Comparison of ENCODE assay signal across 24 cellular contexts in the genomic region with DNA sequence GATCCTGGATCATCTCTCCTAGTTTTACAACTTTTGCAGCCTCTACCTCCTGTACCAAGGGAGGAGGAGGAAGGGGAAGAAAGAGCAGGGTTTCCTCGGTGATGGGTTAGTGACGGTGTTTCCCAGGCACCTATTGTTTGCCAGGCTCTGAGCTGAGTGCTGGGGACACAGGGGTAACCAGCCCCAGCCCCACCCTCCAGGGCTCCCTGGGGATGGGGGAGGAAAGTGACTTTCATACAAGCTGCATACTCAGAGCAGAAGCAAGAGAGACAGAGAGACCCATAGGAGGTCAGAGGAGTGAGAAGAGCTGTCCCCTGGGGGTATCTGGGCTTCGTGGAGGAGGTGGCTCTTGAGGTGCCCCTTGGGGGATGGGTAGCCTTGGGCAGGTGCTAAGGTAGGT.
DNase-seq lines count a peak whose midpoint lies in the region; ATAC-seq and TF ChIP-seq lines count a peak whose summit lies in the region.
"Had no signal": no experiment of that assay in that cellular context is flagged by ENCODE, and none has a peak within 500 bp of the region (broad histone marks: within the 10 kb centered on the region; RNA-seq: fewer than 3 reads in every experiment).

No MANE protein-coding gene starts in this region.

- no peak overlapping the region for H3K27ac Mint-ChIP-seq in activated naive CD4-positive, alpha-beta T cell treated with anti-CD3 and anti-CD28 coated beads for 36 hours
- H3K27ac Mint-ChIP-seq in GM23338 = no peak overlapping the region
- peak overlapping the region; percentile 95 for H3K27ac Mint-ChIP-seq in stimulated activated naive B cell treated with anti-CD40 and anti-IgM and Interleukin-4, amounts not matched to agents 10 μg/mL and 1 μg/mL and 100 μg/mL, for 72 hours
- H3K27ac Mint-ChIP-seq: activated naive CD4-positive, alpha-beta T cell treated with anti-CD3 and anti-CD28 coated beads, Interleukin-2, amount 10 ng/mL, durations not matched to agents 7 days and 5 days; CD4-positive, CD25-positive, alpha-beta regulatory T cell had no signal

- no peaks in the 10 kb centered on the region; the same call in 1 of the 2 replicates for H4K20me1 ChIP-seq in GM23338 (replicated peaks; ENCODE audit: insufficient read depth)
- H4K20me1 ChIP-seq in OCI-LY3 (ENCODE audit: insufficient read depth, low read length) = no peaks in the 10 kb centered on the region

- no peak overlapping the region for H2AFZ ChIP-seq in GM23338
- 0 out of 2 replicates have a peak overlapping the region, but pooled peaks have one; percentile 37 for H2AFZ ChIP-seq in OCI-LY3 (ENCODE audit: low read depth, low read length)
- H2AFZ ChIP-seq: PC-9 had no signal

- peaks cover 9% of the 10 kb centered on the region for H3K27me3 Mint-ChIP-seq in activated naive CD4-positive, alpha-beta T cell treated with anti-CD3 and anti-CD28 coated beads for 36 hours (ENCODE audit: low read depth)
- H3K27me3 Mint-ChIP-seq in GM23338 (ENCODE audit: insufficient read depth, low read depth, poor library complexity) = peaks cover 7% of the 10 kb centered on the region
- H3K27me3 Mint-ChIP-seq in stimulated activated naive B cell treated with anti-CD40 and anti-IgM and Interleukin-4, amounts not matched to agents 10 μg/mL and 1 μg/mL and 100 μg/mL, for 72 hours = peaks cover 0 to 6% of the 10 kb centered on the region in 2 donors
- H3K27me3 Mint-ChIP-seq: CD4-positive, CD25-positive, alpha-beta regulatory T cell had no signal

- peak; percentile 14 for DNase-seq in activated naive CD4-positive, alpha-beta T cell treated with anti-CD3 and anti-CD28 coated beads for 36 hours
- no peak for DNase-seq in activated naive CD4-positive, alpha-beta T cell treated with anti-CD3 and anti-CD28 coated beads, Interleukin-2, amount 50 U/mL, for 16 hours
- DNase-seq in GM23338 (ENCODE audit: low spot score) (no peak), HK-2 (ENCODE audit: unreplicated experiment) (no peak), NCI-H2227 treated with DMSO at 0.1 percent for 48 hours (lab: John Stamatoyannopoulos, UW) (no peak)
- DNase-seq in stimulated activated naive B cell treated with anti-CD40 and anti-IgM and Interleukin-4, amounts not matched to agents 10 μg/mL and 1 μg/mL and 100 μg/mL, for 72 hours = peak; percentile 90
- DNase-seq: activated CD4-positive, alpha-beta T cell treated with anti-CD3 and anti-CD28 coated beads, Interleukin-2, amount 50 U/mL, for 48 hours; activated naive CD4-positive, alpha-beta T cell treated with anti-CD3 and anti-CD28 coated beads, Interleukin-2, amount 10 ng/mL, durations not matched to agents 7 days and 5 days; activated T-cell treated with anti-CD3 and anti-CD28 coated beads for 4 hours; CD4-positive, CD25-positive, alpha-beta regulatory T cell; effector memory CD4-positive, alpha-beta T cell; H7; Karpas-422; left colon; NCI-H1048; NCI-H2081 treated with DMSO at 0.1 percent for 48 hours; PC-9; psoas muscle; small intestine; stimulated activated CD4-positive, alpha-beta T cell treated with anti-CD3 and anti-CD28 coated beads, Interleukin-4, amount 100 ng/mL, for 1 hour; T-helper 1 cell; uterus had no signal

- no peak overlapping the region for H3K4me3 Mint-ChIP-seq in activated naive CD4-positive, alpha-beta T cell treated with anti-CD3 and anti-CD28 coated beads for 36 hours
- H3K4me3 Mint-ChIP-seq in GM23338 = no peak overlapping the region
- peak overlapping the region; percentile 82 for H3K4me3 Mint-ChIP-seq in stimulated activated naive B cell treated with anti-CD40 and anti-IgM and Interleukin-4, amounts not matched to agents 10 μg/mL and 1 μg/mL and 100 μg/mL, for 72 hours
- H3K4me3 Mint-ChIP-seq: activated naive CD4-positive, alpha-beta T cell treated with anti-CD3 and anti-CD28 coated beads, Interleukin-2, amount 10 ng/mL, durations not matched to agents 7 days and 5 days; CD4-positive, CD25-positive, alpha-beta regulatory T cell had no signal

- no peaks in the 10 kb centered on the region for H3F3A ChIP-seq in GM23338 (replicated peaks; ENCODE audit: low read depth)

- CTCF ChIA-PET in activated naive CD4-positive, alpha-beta T cell treated with anti-CD3 and anti-CD28 coated beads for 36 hours (lab: Charles Lee) = interaction anchor here (0.6 to 1.8 kb wide), 2 partner anchors 22 to 1472 kb away, joined by 3 to 4 read pairs; no protein-coding TSS in a partner anchor

- peaks cover 17% of the 10 kb centered on the region for H3K4me1 Mint-ChIP-seq in activated naive CD4-positive, alpha-beta T cell treated with anti-CD3 and anti-CD28 coated beads for 36 hours (ENCODE audit: low read depth)
- peaks cover 8% of the 10 kb centered on the region for H3K4me1 Mint-ChIP-seq in GM23338
- peaks cover 48 to 51% of the 10 kb centered on the region in 2 donors for H3K4me1 Mint-ChIP-seq in stimulated activated naive B cell treated with anti-CD40 and anti-IgM and Interleukin-4, amounts not matched to agents 10 μg/mL and 1 μg/mL and 100 μg/mL, for 72 hours
- H3K4me1 Mint-ChIP-seq: activated naive CD4-positive, alpha-beta T cell treated with anti-CD3 and anti-CD28 coated beads, Interleukin-2, amount 10 ng/mL, durations not matched to agents 7 days and 5 days; CD4-positive, CD25-positive, alpha-beta regulatory T cell had no signal

- H3K9ac ChIP-seq in OCI-LY3 (ENCODE audit: low read length) = peak overlapping the region; percentile 66

- no peaks in the 10 kb centered on the region for H3K36me3 Mint-ChIP-seq in activated naive CD4-positive, alpha-beta T cell treated with anti-CD3 and anti-CD28 coated beads for 36 hours (ENCODE audit: low read depth)
- H3K36me3 Mint-ChIP-seq in GM23338 (ENCODE audit: low read depth) = no peaks in the 10 kb centered on the region
- H3K36me3 Mint-ChIP-seq in stimulated activated naive B cell treated with anti-CD40 and anti-IgM and Interleukin-4, amounts not matched to agents 10 μg/mL and 1 μg/mL and 100 μg/mL, for 72 hours = no peaks in the 10 kb centered on the region
- H3K36me3 Mint-ChIP-seq: activated naive CD4-positive, alpha-beta T cell treated with anti-CD3 and anti-CD28 coated beads, Interleukin-2, amount 10 ng/mL, durations not matched to agents 7 days and 5 days; CD4-positive, CD25-positive, alpha-beta regulatory T cell had no signal

- TF ChIP-seq CTCF in GM23338 (conservative IDR thresholded peaks at IDR 0.05; ENCODE audit: low read depth in 2 of 2) (no peak), OCI-LY3 (IDR thresholded peaks at IDR 0.05; ENCODE audit: low read depth, low read length) (no peak)

- H3K4me1 ChIP-seq in GM23338 (ENCODE audit: insufficient read depth) (peaks cover 3% of the 10 kb centered on the region; the same call in 1 of the 2 replicates), OCI-LY3 (ENCODE audit: low read length) (peaks cover 57% of the 10 kb centered on the region)
- H3K4me1 ChIP-seq: psoas muscle, uterus had no signal

- no peak overlapping the region for H3K27ac ChIP-seq in GM23338 (ENCODE audit: low read depth)
- peak overlapping the region; percentile 96 for H3K27ac ChIP-seq in OCI-LY3 (ENCODE audit: low read length)
- H3K27ac ChIP-seq: PC-9, psoas muscle, uterus had no signal

- no peaks in the 10 kb centered on the region for H3K9me3 Mint-ChIP-seq in activated naive CD4-positive, alpha-beta T cell treated with anti-CD3 and anti-CD28 coated beads for 36 hours
- peaks cover 11% of the 10 kb centered on the region for H3K9me3 Mint-ChIP-seq in GM23338
- H3K9me3 Mint-ChIP-seq in stimulated activated naive B cell treated with anti-CD40 and anti-IgM and Interleukin-4, amounts not matched to agents 10 μg/mL and 1 μg/mL and 100 μg/mL, for 72 hours = no peaks in the 10 kb centered on the region
- H3K9me3 Mint-ChIP-seq: activated naive CD4-positive, alpha-beta T cell treated with anti-CD3 and anti-CD28 coated beads, Interleukin-2, amount 10 ng/mL, durations not matched to agents 7 days and 5 days had no signal

- no peaks in the 10 kb centered on the region for H3K27me3 ChIP-seq in GM23338 (ENCODE audit: insufficient read depth)
- no peaks in the 10 kb centered on the region for H3K27me3 ChIP-seq in OCI-LY3 (ENCODE audit: low read depth, low read length)
- H3K27me3 ChIP-seq: uterus had no signal

- H3K4me2 ChIP-seq in GM23338 (no peak overlapping the region), OCI-LY3 (ENCODE audit: low read length) (peak overlapping the region; percentile 79)
- H3K4me2 ChIP-seq: PC-9 had no signal

- intact Hi-C loops in activated naive CD4-positive, alpha-beta T cell treated with anti-CD3 and anti-CD28 coated beads for 36 hours (cut with micrococcal nuclease) = no loop called here

- no peaks in the 10 kb centered on the region for H3K9me3 ChIP-seq in OCI-LY3 (ENCODE audit: insufficient read depth, low read length)
- H3K9me3 ChIP-seq: psoas muscle, uterus had no signal

- no peaks in the 10 kb centered on the region for H3K9me2 ChIP-seq in GM23338 (ENCODE audit: insufficient read depth)

- H3K4me3 ChIP-seq in GM23338 (no peak overlapping the region), OCI-LY3 (ENCODE audit: low read length) (peak overlapping the region; percentile 70)
- H3K4me3 ChIP-seq: PC-9, psoas muscle, uterus had no signal

- no peaks in the 10 kb centered on the region for H3K36me3 ChIP-seq in GM23338 (ENCODE audit: insufficient read depth)
- H3K36me3 ChIP-seq in OCI-LY3 (replicated peaks; ENCODE audit: low read depth, low read length) = no peaks in the 10 kb centered on the region
- H3K36me3 ChIP-seq: uterus had no signal

- ATAC-seq in GM23338 (peak; percentile 56), HG03469 (IDR thresholded peaks at IDR 0.05; ENCODE audit: unreplicated experiment) (no peak)
- ATAC-seq in stimulated activated naive B cell treated with anti-CD40 and anti-IgM and Interleukin-4, amounts not matched to agents 10 μg/mL and 1 μg/mL and 100 μg/mL, for 72 hours (replicated peaks) = peak; percentile 87 to 88
- ATAC-seq: left colon, psoas muscle had no signal

- H3K79me2 ChIP-seq in GM23338 (replicated peaks; ENCODE audit: insufficient read depth) (no peaks in the 10 kb centered on the region), OCI-LY3 (ENCODE audit: low read length) (no peaks in the 10 kb centered on the region)

Comparison
In these comparisons a context has a peak if more than half of its experiments do, and no peak if none do; other contexts are left out.
1. DNase-seq: peak in activated naive CD4-positive, alpha-beta T cell treated with anti-CD3 and anti-CD28 coated beads for 36 hours (single experiment) and stimulated activated naive B cell treated with anti-CD40 and anti-IgM and Interleukin-4, amounts not matched to agents 10 μg/mL and 1 μg/mL and 100 μg/mL, for 72 hours (single experiment); none in activated naive CD4-positive, alpha-beta T cell treated with anti-CD3 and anti-CD28 coated beads, Interleukin-2, amount 50 U/mL, for 16 hours (single experiment), GM23338 (single experiment), HK-2 (single experiment) and NCI-H2227 treated with DMSO at 0.1 percent for 48 hours (single experiment).
2. H3K4me3 Mint-ChIP-seq: peak in stimulated activated naive B cell treated with anti-CD40 and anti-IgM and Interleukin-4, amounts not matched to agents 10 μg/mL and 1 μg/mL and 100 μg/mL, for 72 hours (2 of 2); none in activated naive CD4-positive, alpha-beta T cell treated with anti-CD3 and anti-CD28 coated beads for 36 hours (single experiment) and GM23338 (single experiment).